In genomic region chr10:99921948-99922347, GRCh38 we compare ENCODE assay signal across 20 cellular contexts.
A peak's percentile ranks its signal among the peaks of the same experiment; 100 is the strongest.
DNase-seq lines count a peak whose midpoint lies in the region; ATAC-seq, FAIRE-seq and TF ChIP-seq lines count a peak whose summit lies in the region.
"Had no signal": no experiment of that assay in that cellular context is flagged by ENCODE, and none has a peak within 500 bp of the region (broad histone marks: within the 10 kb centered on the region; RNA-seq: fewer than 3 reads in every experiment).

No MANE protein-coding gene starts in this region.

- DNase-seq in A172 (ENCODE audit: low spot score) (peak; percentile 69), HFFc6 (no peak), body of pancreas (peak in 1 of 4 donors; percentile 15), keratinocyte (ENCODE audit: low read depth, low spot score) (no peak), HepG2 (ENCODE audit: low spot score) (no peak), nephron progenitor cell (no peak), C1 segment of cervical spinal cord (lab: John Stamatoyannopoulos, UW) (no peak)
- no peak for DNase-seq in NK-92 treated with Interleukin-12 subunit alpha and Interleukin-12 subunit beta, amount 100 ng/mL, for 24 hours (lab: John Stamatoyannopoulos, UW)
- DNase-seq: activated CD4-positive, alpha-beta T cell treated with anti-CD3 and anti-CD28 coated beads for 1 hour; activated CD8-positive, alpha-beta memory T cell treated with anti-CD3 and anti-CD28 coated beads for 24 hours; activated naive CD4-positive, alpha-beta T cell treated with anti-CD3 and anti-CD28 coated beads, Interleukin-2, amount 50 U/mL, for 16 hours; activated T-cell treated with anti-CD3 and anti-CD28 coated beads, Interleukin-2, amount 50 U/mL, for 48 hours; GF-D8; NCI-H1105; NCI-H2081 treated with DMSO at 0.1 percent for 48 hours; right cardiac atrium had no signal

- H3K9me3 ChIP-seq in body of pancreas, result no peaks in the 10 kb centered on the region
- H3K9me3 ChIP-seq in keratinocyte (ENCODE audit: control insufficient read depth, low read depth, low read length), result no peaks in the 10 kb centered on the region
- no peaks in the 10 kb centered on the region for H3K9me3 ChIP-seq in HepG2 (ENCODE audit: low read length)
- H3K9me3 ChIP-seq: ascending aorta had no signal

- no peak for ATAC-seq in body of pancreas
- no peak for ATAC-seq in HepG2
- ATAC-seq: right cardiac atrium, Right ventricle myocardium inferior had no signal

- no peaks in the 10 kb centered on the region for H3K36me3 ChIP-seq in body of pancreas (replicated peaks in 1 of 2; ENCODE audit: insufficient read depth in 1 of 2, low read depth in 2 of 2)
- H3K36me3 ChIP-seq in keratinocyte (ENCODE audit: control insufficient read depth in 2 of 2, extremely low read depth in 1 of 2, insufficient read depth in 2 of 2, low read length in 2 of 2), result no peaks in the 10 kb centered on the region
- 0 out of 5 replicates have a peak, but pooled peaks cover 3 to 5% of the 10 kb centered on the region in 2 experiments for H3K36me3 ChIP-seq in HepG2 (replicated peaks in 1 of 2; ENCODE audit: control insufficient read depth in 1 of 2, insufficient read depth in 2 of 2, low read length in 2 of 2)
- H3K36me3 ChIP-seq: ascending aorta had no signal

- TF ChIP-seq POLR2A in body of pancreas (IDR thresholded peaks at IDR 0.05) (no peak), HepG2 (IDR thresholded peaks at IDR 0.05; ENCODE audit: insufficient read depth in 1 of 2, low read depth in 2 of 2, low read length in 2 of 2) (no peak)

- H3K36me3 Mint-ChIP-seq in HFFc6 (ENCODE audit: low read depth) (peaks cover 45% of the 10 kb centered on the region), nephron progenitor cell (ENCODE audit: low read depth) (peaks cover 7% of the 10 kb centered on the region)

- H4K20me1 ChIP-seq in keratinocyte (ENCODE audit: control insufficient read depth, extremely low read depth, insufficient read depth, low read length) (no peaks in the 10 kb centered on the region), HepG2 (ENCODE audit: insufficient read depth, low read length) (no peaks in the 10 kb centered on the region)

- no peak for TF ChIP-seq EP300 in HepG2 (IDR thresholded peaks at IDR 0.05; ENCODE audit: low read depth in 2 of 2, low read length in 2 of 2)
- no peak for TF ChIP-seq EP300 in HepG2 (CRISPR knock-in tag; IDR thresholded peaks at IDR 0.05; ENCODE audit: borderline replicate concordance)

- H3K4me1 Mint-ChIP-seq in HFFc6 (ENCODE audit: low read depth), result peaks cover 85% of the 10 kb centered on the region
- H3K4me1 Mint-ChIP-seq in nephron progenitor cell, result peaks cover 26% of the 10 kb centered on the region

- H3K27ac Mint-ChIP-seq in HFFc6 (peak overlapping the region; percentile 63), nephron progenitor cell (no peak overlapping the region)

- POLR2A ChIA-PET in HepG2 (lab: Yijun Ruan, JAX), result interaction anchor here (1.5 kb wide), 1 partner anchor 9 kb away, joined by 7 read pairs; no protein-coding TSS in a partner anchor

- in situ Hi-C loops in HepG2 (cut with HindIII; ENCODE audit: extremely low pct_ligation_motif_present, low pct_unique_long_range_greater_than_20kb), result no loop called here

- H3K27me3 Mint-ChIP-seq in HFFc6 (ENCODE audit: insufficient read depth), result peaks cover 6% of the 10 kb centered on the region
- H3K27me3 Mint-ChIP-seq in nephron progenitor cell (ENCODE audit: low read depth, poor library complexity), result peaks cover 4% of the 10 kb centered on the region

- H3K4me3 ChIP-seq in body of pancreas (no peak overlapping the region), keratinocyte (ENCODE audit: control insufficient read depth in 2 of 3, extremely low read depth in 1 of 3, insufficient read depth in 2 of 3, low read depth in 1 of 3, low read length in 3 of 3) (no peak overlapping the region), HepG2 (replicated peaks in 1 of 3; ENCODE audit: insufficient read depth in 1 of 3, low read depth in 2 of 3, low read length in 3 of 3) (no peak overlapping the region)
- H3K4me3 ChIP-seq: ascending aorta, lung had no signal

- dilution Hi-C loops in keratinocyte (cut with MboI; ENCODE audit: extremely low pct_ligation_motif_present, low sequenced_read_pairs), result no loop called here

- H3K4me1 ChIP-seq in body of pancreas (peaks cover 90% of the 10 kb centered on the region), keratinocyte (ENCODE audit: control insufficient read depth, extremely low read depth, insufficient read depth, low read length) (peaks cover 44% of the 10 kb centered on the region), HepG2 (ENCODE audit: insufficient read depth, low read length) (peaks cover 40% of the 10 kb centered on the region)

- H3K79me2 ChIP-seq in keratinocyte (ENCODE audit: control insufficient read depth, insufficient read depth, low read length), result peaks cover 70% of the 10 kb centered on the region
- peaks cover 24% of the 10 kb centered on the region for H3K79me2 ChIP-seq in HepG2 (ENCODE audit: insufficient read depth, low read length)

- peak; percentile 85 for FAIRE-seq in keratinocyte (lab: Jason Lieb, UNC)
- FAIRE-seq in HepG2 (lab: Jason Lieb, UNC), result no peak
- FAIRE-seq: A204.1 had no signal

- H2AFZ ChIP-seq in keratinocyte (ENCODE audit: control insufficient read depth, low read length) (no peak overlapping the region), HepG2 (ENCODE audit: low read length) (no peak overlapping the region)

- H3K27me3 ChIP-seq in body of pancreas, result no peaks in the 10 kb centered on the region
- no peaks in the 10 kb centered on the region for H3K27me3 ChIP-seq in keratinocyte (ENCODE audit: control insufficient read depth, extremely low read depth, insufficient read depth, low read length)
- no peaks in the 10 kb centered on the region for H3K27me3 ChIP-seq in HepG2 (ENCODE audit: control insufficient read depth in 1 of 2, insufficient read depth in 2 of 2, low read length in 2 of 2)
- H3K27me3 ChIP-seq: ascending aorta had no signal

- peaks cover 3% of the 10 kb centered on the region for H3K9me1 ChIP-seq in keratinocyte (ENCODE audit: control insufficient read depth, extremely low read depth, insufficient read depth, low read length)

- CTCF ChIA-PET in HepG2 (lab: Yijun Ruan, JAX; ENCODE audit: low intra/inter-chr PET ratio, low total read pairs), result no interaction called here

- BruUV-seq in HepG2 (replicated peaks; lab: Mats Ljungman, UMichigan), result no TSS peak

- H3K27ac ChIP-seq in body of pancreas, result peak overlapping the region; percentile 56 to 81 (median 76)
- peak overlapping the region; percentile 86 for H3K27ac ChIP-seq in keratinocyte (ENCODE audit: control insufficient read depth, insufficient read depth, low read length)
- H3K27ac ChIP-seq in HepG2 (ENCODE audit: extremely low read length, insufficient read depth, low read length), result no peak overlapping the region
- H3K27ac ChIP-seq: ascending aorta had no signal

- H3K4me3 Mint-ChIP-seq in HFFc6, result peak overlapping the region; percentile 5; the same call in 1 of the 2 replicates
- no peak overlapping the region for H3K4me3 Mint-ChIP-seq in nephron progenitor cell

- no peaks in the 10 kb centered on the region; the same call in 1 of the 2 replicates for H3K9me3 Mint-ChIP-seq in HFFc6
- no peaks in the 10 kb centered on the region for H3K9me3 Mint-ChIP-seq in nephron progenitor cell

- WGBS in body of pancreas, 2 donors, result 35 to 42% methylated on average over 2 of the region's 2 CpGs
- WGBS in HepG2 (ENCODE audit: low lambda C conversion rate), result 100% methylated on average over 2 of the region's 2 CpGs

- H3K9ac ChIP-seq in keratinocyte (ENCODE audit: control insufficient read depth, extremely low read depth, insufficient read depth, low read length) (peak overlapping the region; percentile 36), HepG2 (ENCODE audit: insufficient read depth, low read depth, low read length) (no peak overlapping the region)

- no peak for TF ChIP-seq CTCF in HFFc6 (IDR thresholded peaks at IDR 0.05)
- TF ChIP-seq CTCF in body of pancreas (IDR thresholded peaks at IDR 0.05), result no peak
- no peak for TF ChIP-seq CTCF in keratinocyte (optimal IDR thresholded peaks at IDR 0.05 in 1 of 3, IDR thresholded peaks at IDR 0.05 in 1 of 3, conservative IDR thresholded peaks at IDR 0.05 in 1 of 3; ENCODE audit: extremely low read depth in 1 of 3, insufficient read depth in 2 of 3, low read length in 3 of 3)
- TF ChIP-seq CTCF in HepG2 (CRISPR knock-in tag; IDR thresholded peaks at IDR 0.05), result no peak
- no peak for TF ChIP-seq CTCF in nephron progenitor cell (IDR thresholded peaks at IDR 0.05)

- intact Hi-C loops in body of pancreas (cut with DNase I) (no loop called here), HepG2 (cut with micrococcal nuclease; ENCODE audit: unreplicated experiment) (no loop called here)

- no peak for TF ChIP-seq RAD21 in HepG2 (CRISPR knock-in tag; IDR thresholded peaks at IDR 0.05)

- H3K4me2 ChIP-seq in keratinocyte (ENCODE audit: control insufficient read depth, extremely low read depth, insufficient read depth, low read depth, low read length) (peak overlapping the region; percentile 22), HepG2 (ENCODE audit: low read depth, low read length) (no peak overlapping the region)

TF ChIP-seq in HepG2, 621 proteins besides CTCF, POLR2A, EP300 and RAD21:
- TF ChIP-seq ZNF557 (CRISPR knock-in tag; IDR thresholded peaks at IDR 0.05) (no peak), ZNF788 (CRISPR knock-in tag; IDR thresholded peaks at IDR 0.05; ENCODE audit: borderline replicate concordance) (no peak)
